Comparison of ENCODE assay signal across 8 cellular contexts in genomic region chr4:3442959-3443749, GRCh38. TPM values are rescaled to one million over a fixed set of nuclear protein-coding genes. Genes with fewer than 3 reads are reported as not detected.
DNase-seq lines count a peak whose midpoint lies in the region; ATAC-seq and TF ChIP-seq lines count a peak whose summit lies in the region.

No MANE protein-coding gene starts in this region.

- no peaks in the 10 kb centered on the region for H3K9me3 ChIP-seq in WERI-Rb-1 (ENCODE audit: severe bottlenecking)
- no peaks in the 10 kb centered on the region for H3K9me3 ChIP-seq in right lobe of liver

- 0% methylated on average over 3 of the region's 36 CpGs for WGBS in right lobe of liver (ENCODE audit: insufficient coverage, low coverage, low lambda C conversion rate, missing lambda C conversion rate)

- H3K27ac ChIP-seq in WERI-Rb-1 (no peak overlapping the region), right lobe of liver (peak overlapping the region; percentile 78 to 90 (median 88))

- peaks cover 0 to 16% (median 3%) of the 10 kb centered on the region in 4 donors for H3K4me1 ChIP-seq in right lobe of liver

- TF ChIP-seq CTCF in WERI-Rb-1 (IDR thresholded peaks at IDR 0.05; ENCODE audit: low read depth, low read length) = peak; percentile 99
- TF ChIP-seq CTCF in right lobe of liver (IDR thresholded peaks at IDR 0.05) = peak; percentile 99 to 100 (median 99)

- ATAC-seq in right lobe of liver (peak; percentile 72 to 80 (median 76)), HG03097 (IDR thresholded peaks at IDR 0.05; ENCODE audit: low FRiP score, unreplicated experiment) (no peak)

- H3K4me3 ChIP-seq in Jurkat, Clone E6-1 (ENCODE audit: low read length) = no peak overlapping the region
- H3K4me3 ChIP-seq in WERI-Rb-1 (ENCODE audit: low read depth, low read length) (no peak overlapping the region), right lobe of liver (peak overlapping the region; percentile 38 to 57 (median 51))

- intact Hi-C loops in right lobe of liver (cut with DNase I) = loop anchor here in 1 of 2 donors (5.0 kb wide), 1 partner anchor 101 kb away; no protein-coding TSS in a partner anchor

- DNase-seq in NOMO-1 (lab: John Stamatoyannopoulos, UW; ENCODE audit: unreplicated experiment in 2 of 2) (peak; percentile 26 to 52), NOMO-1 treated with dmso at 0.1 percent for 144 hours (lab: John Stamatoyannopoulos, UW; ENCODE audit: unreplicated experiment) (no peak), WERI-Rb-1 (peak; percentile 50), T47D (ENCODE audit: low read depth in 1 of 2, low spot score in 1 of 2) (peak; percentile 63 to 86), right lobe of liver (peak; percentile 58 to 76 (median 69))
- peak; percentile 12 for DNase-seq in Jurkat, Clone E6-1 (ENCODE audit: low read depth, low spot score)
- DNase-seq in stimulated activated CD8-positive, alpha-beta memory T cell treated with anti-CD3 and anti-CD28 coated beads, Interleukin-2, amount 100 ng/mL, for 48 hours (ENCODE audit: low read depth in 2 of 2) = peak; percentile 57 to 62

- in situ Hi-C loops in T47D (cut with HindIII; ENCODE audit: low pct_unique_long_range_greater_than_20kb, low sequenced_read_pairs) = no loop called here

- no peak for TF ChIP-seq POLR2A in right lobe of liver (IDR thresholded peaks at IDR 0.05)

- H3K27me3 ChIP-seq in WERI-Rb-1 (ENCODE audit: insufficient read depth, low read depth, severe bottlenecking) (no peaks in the 10 kb centered on the region), right lobe of liver (no peaks in the 10 kb centered on the region)

- no peaks in the 10 kb centered on the region for H3K36me3 ChIP-seq in WERI-Rb-1
- H3K36me3 ChIP-seq in right lobe of liver = peaks cover 0 to 6% (median 2%) of the 10 kb centered on the region in 4 donors

RNA-seq across cellular contexts. Expression of gene HGFAC, which starts 1.4 kb away (rescaled TPM):
- not detected for polyA plus RNA-seq in Jurkat, Clone E6-1 (2012; ENCODE audit: insufficient read depth, insufficient read length)
- 100 to 1,000 TPM in 5 of 6 experiments, 10 to 100 TPM in 1; 73.9 to 176 (median 140) TPM for total RNA-seq in right lobe of liver

RNA-seq across cellular contexts. Expression of gene DOK7, which starts 20.0 kb away (rescaled TPM):
- not detected for polyA plus RNA-seq in Jurkat, Clone E6-1 (2012; ENCODE audit: insufficient read depth, insufficient read length)
- 1 to 10 TPM in 4 of 6 experiments, under 1 TPM in 2; 0.73 to 2.4 (median 1.5) TPM for total RNA-seq in right lobe of liver

Comparison
In these comparisons a context has a peak if more than half of its experiments do, and no peak if none do; other contexts are left out.
1. H3K4me3 ChIP-seq: peak in right lobe of liver (3 of 3); none in Jurkat, Clone E6-1 (single experiment) and WERI-Rb-1 (single experiment).